In the genomic region with DNA sequence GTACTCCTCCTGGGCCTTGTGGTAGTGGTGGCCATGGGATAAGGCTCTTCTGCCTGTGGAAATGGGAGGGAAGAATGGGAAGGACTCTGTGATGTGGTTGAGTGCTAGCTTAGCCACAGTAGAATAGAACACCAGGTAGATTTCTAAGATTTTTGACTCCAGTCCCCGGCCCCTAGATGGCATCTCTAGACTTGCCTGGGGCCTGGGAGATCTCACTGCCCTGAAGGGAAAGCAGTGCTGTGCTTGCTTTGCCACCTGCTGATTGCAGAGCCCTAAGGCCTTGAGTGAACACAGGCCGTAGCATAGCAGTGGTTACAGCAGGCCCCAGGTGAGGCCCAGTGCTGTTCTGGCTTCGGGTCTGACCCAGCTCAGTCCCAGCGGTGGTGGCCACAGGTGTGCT, we compare ENCODE assay signal across 16 cellular contexts.
DNase-seq lines count a peak whose midpoint lies in the region; ATAC-seq and TF ChIP-seq lines count a peak whose summit lies in the region.
"Had no signal": no experiment of that assay in that cellular context is flagged by ENCODE, and none has a peak within 500 bp of the region (broad histone marks: within the 10 kb centered on the region; RNA-seq: fewer than 3 reads in every experiment).

No MANE protein-coding gene starts in this region.

- RAD21 ChIA-PET in HCT116 (lab: Charles Lee; ENCODE audit: low non-redundant PET in 1 of 2, low total read pairs in 2 of 2, uncharacterized antibody in 2 of 2, unreplicated experiment in 2 of 2): no interaction called here

- H3K14ac ChIP-seq in trophoblast cell (ENCODE audit: low read length): no peak overlapping the region

- no peaks in the 10 kb centered on the region for H3K79me1 ChIP-seq in trophoblast cell (ENCODE audit: low read length)

- no peak overlapping the region for H3K4ac ChIP-seq in trophoblast cell (ENCODE audit: low read depth, low read length)

- TF ChIP-seq CTCF in HCT116 (IDR thresholded peaks at IDR 0.05 in 2 of 3, conservative IDR thresholded peaks at IDR 0.05 in 1 of 3; ENCODE audit: borderline replicate concordance in 1 of 3, insufficient read depth in 1 of 3, low read depth in 2 of 3, low read length in 2 of 3) (0 out of 6 replicates have a peak, but pooled peaks of 1 of the 3 experiments have one; percentile 5), foreskin keratinocyte (conservative IDR thresholded peaks at IDR 0.05) (no peak)

- no peak overlapping the region for H3K27ac ChIP-seq in HCT116 (ENCODE audit: low read depth, low read length)
- no peak overlapping the region for H3K27ac ChIP-seq in foreskin keratinocyte
- H3K27ac ChIP-seq in trophoblast cell (ENCODE audit: low read depth, low read length): peak overlapping the region; percentile 6
- H3K27ac ChIP-seq: C4-2B, GM23248 had no signal

- POLR2A ChIA-PET in HCT116 (lab: Charles Lee): interaction anchor here (0.6 kb wide), 1 partner anchor 12 kb away, joined by 3 read pairs; no protein-coding TSS in a partner anchor

- H2BK5ac ChIP-seq in trophoblast cell (ENCODE audit: low read depth, low read length, poor library complexity): no peak overlapping the region

- no CpG with 5 or more reads among the region's 4 CpGs for WGBS in trophoblast cell (ENCODE audit: extremely low coverage, insufficient coverage, insufficient read length)

- H4K8ac ChIP-seq in trophoblast cell (ENCODE audit: low read depth, low read length): no peak overlapping the region

- intact Hi-C loops in HCT116 (cut with micrococcal nuclease) (no loop called here), left cardiac atrium (cut with DNase I) (no loop called here)

- H2AK5ac ChIP-seq in trophoblast cell (ENCODE audit: low read length): no peak overlapping the region

- H3K4me3 ChIP-seq in HCT116 (replicated peaks in 1 of 2; ENCODE audit: low read depth in 1 of 2, low read length in 2 of 2) (no peak overlapping the region), trophoblast cell (ENCODE audit: low read depth, low read length) (no peak overlapping the region)
- H3K4me3 ChIP-seq: GM23248, HAP-1, K562 had no signal

- peak; percentile 43 for DNase-seq in ELF-1 (ENCODE audit: low read depth, low spot score)
- DNase-seq in HCT116 (ENCODE audit: low read depth, low spot score): no peak
- DNase-seq in foreskin keratinocyte: no peak
- peak; percentile 80 to 83 for DNase-seq in trophoblast cell
- DNase-seq in SIG-M5 (lab: John Stamatoyannopoulos, UW): no peak
- no peak for DNase-seq in left cardiac atrium
- DNase-seq in HPDE6-E6E7 (ENCODE audit: extremely low spot score): no peak
- DNase-seq: BE2C; CD4-positive, alpha-beta memory T cell; COR-L47; DMS53; GM23248; HFFc6 had no signal

- no peaks in the 10 kb centered on the region for H3K27me3 ChIP-seq in HCT116 (ENCODE audit: insufficient read depth, low read length)
- no peaks in the 10 kb centered on the region for H3K27me3 ChIP-seq in foreskin keratinocyte
- H3K27me3 ChIP-seq in trophoblast cell (ENCODE audit: insufficient read depth, low read length): no peaks in the 10 kb centered on the region
- H3K27me3 ChIP-seq: BE2C had no signal

- no TSS peak for BruUV-seq in HCT116 (replicated peaks; lab: Mats Ljungman, UMichigan)

- no peak for TF ChIP-seq POLR2A in HCT116 (IDR thresholded peaks at IDR 0.05; ENCODE audit: borderline replicate concordance, extremely low read depth, insufficient read depth, insufficient read length)

- H3K79me2 ChIP-seq in HCT116 (ENCODE audit: insufficient read depth, low read length) (no peaks in the 10 kb centered on the region), trophoblast cell (ENCODE audit: control insufficient read depth, insufficient read depth, low read length, poor library complexity) (no peaks in the 10 kb centered on the region)

- H3K23ac ChIP-seq in trophoblast cell (ENCODE audit: low read length): no peak overlapping the region

- H2BK12ac ChIP-seq in trophoblast cell (ENCODE audit: low read length): no peak overlapping the region

- H3K9ac ChIP-seq in HCT116 (ENCODE audit: low read length) (no peak overlapping the region), trophoblast cell (ENCODE audit: low read length) (no peak overlapping the region)
- H3K9ac ChIP-seq: GM23248 had no signal

- no peaks in the 10 kb centered on the region for H3K9me2 ChIP-seq in HCT116 (ENCODE audit: insufficient read depth)

- no peaks in the 10 kb centered on the region for H3K4me1 ChIP-seq in HCT116 (ENCODE audit: control insufficient read depth in 1 of 2, insufficient read depth in 2 of 2, low read length in 2 of 2)
- H3K4me1 ChIP-seq in foreskin keratinocyte: no peaks in the 10 kb centered on the region
- H3K4me1 ChIP-seq in trophoblast cell (ENCODE audit: control insufficient read depth in 1 of 2, insufficient read depth in 2 of 2, low read length in 2 of 2): peaks cover 2 to 5% of the 10 kb centered on the region in 2 experiments
- H3K4me1 ChIP-seq: BE2C, HAP-1 had no signal

- H3K9me3 ChIP-seq in HCT116 (ENCODE audit: control insufficient read depth in 1 of 2, insufficient read depth in 1 of 2, low read depth in 1 of 2, low read length in 2 of 2) (peaks cover 5 to 7% of the 10 kb centered on the region in 2 experiments; a peak in 2 of 4 replicates), trophoblast cell (ENCODE audit: insufficient read depth, low read depth, low read length) (peaks cover 3% of the 10 kb centered on the region)
- H3K9me3 ChIP-seq: BE2C, HAP-1 had no signal

- H3K4me2 ChIP-seq in HCT116 (ENCODE audit: low read length) (no peak overlapping the region), trophoblast cell (ENCODE audit: low read length) (no peak overlapping the region)

- peak; percentile 62 for ATAC-seq in HCT116
- ATAC-seq in foreskin keratinocyte: peak; percentile 19
- ATAC-seq in left cardiac atrium: no peak
- ATAC-seq: K562 had no signal

- no peak overlapping the region for H4K12ac ChIP-seq in trophoblast cell (ENCODE audit: low read depth, low read length)

- H3K36me3 ChIP-seq in HCT116 (ENCODE audit: control insufficient read depth in 1 of 2, insufficient read depth in 2 of 2, low read length in 2 of 2): no peaks in the 10 kb centered on the region
- no peaks in the 10 kb centered on the region for H3K36me3 ChIP-seq in trophoblast cell (ENCODE audit: control insufficient read depth in 1 of 2, insufficient read depth in 2 of 2, low read length in 2 of 2)
- H3K36me3 ChIP-seq: BE2C, HAP-1 had no signal

- H4K20me1 ChIP-seq in HCT116 (ENCODE audit: insufficient read depth): no peaks in the 10 kb centered on the region

- CTCF ChIA-PET in HCT116 (lab: Charles Lee): no interaction called here

- TF ChIP-seq RAD21 in HCT116 (IDR thresholded peaks at IDR 0.05; ENCODE audit: low read depth): peak; percentile 39; the same call in 1 of the 2 replicates

- no peak overlapping the region for H4K91ac ChIP-seq in trophoblast cell (ENCODE audit: low read depth, low read length)

- H3K18ac ChIP-seq in trophoblast cell (ENCODE audit: low read length): no peak overlapping the region

- H2BK120ac ChIP-seq in trophoblast cell (ENCODE audit: insufficient read depth, low read length, poor library complexity): no peak overlapping the region

- H2AFZ ChIP-seq in HCT116 (ENCODE audit: low read depth, low read length, poor library complexity, severe bottlenecking) (no peak overlapping the region), trophoblast cell (ENCODE audit: insufficient read depth, low read length, poor library complexity) (no peak overlapping the region)
- H2AFZ ChIP-seq: GM23248 had no signal

TF ChIP-seq in HCT116, 20 proteins besides CTCF, POLR2A, EP300 and RAD21:
- TF ChIP-seq ZFX (IDR thresholded peaks at IDR 0.05): no peak

Comparison
In these comparisons a context has a peak if more than half of its experiments do, and no peak if none do; other contexts are left out.
1. DNase-seq: peak in ELF-1 (single experiment) and trophoblast cell (2 of 2); none in HCT116 (single experiment), foreskin keratinocyte (0 of 2), SIG-M5 (single experiment), left cardiac atrium (single experiment) and HPDE6-E6E7 (single experiment).
2. ATAC-seq: peak in HCT116 (single experiment) and foreskin keratinocyte (single experiment); none in left cardiac atrium (0 of 2).